Comparison of ENCODE assay signal across 17 cellular contexts in the genomic region with DNA sequence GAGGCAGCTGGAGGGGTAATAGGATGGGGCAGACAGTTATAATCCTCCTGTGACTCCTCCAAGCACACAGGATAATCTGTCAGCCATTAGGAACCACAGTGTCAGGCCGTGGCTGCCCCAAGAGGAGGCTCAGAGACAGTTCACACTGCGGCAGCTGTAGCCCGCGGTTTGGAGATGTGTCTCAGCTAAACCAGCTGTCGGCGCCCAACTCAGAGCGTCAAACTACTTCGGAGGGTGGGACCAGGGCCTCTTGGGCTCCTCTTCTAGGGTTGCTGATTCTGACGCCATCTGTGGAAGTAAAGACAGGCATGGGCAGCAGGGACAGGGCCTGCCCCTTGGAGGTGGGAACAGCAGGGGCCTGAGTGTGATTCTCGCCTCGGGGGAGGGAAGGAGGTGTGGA.
DNase-seq lines count a peak whose midpoint lies in the region; ATAC-seq and TF ChIP-seq lines count a peak whose summit lies in the region.
"Had no signal": no experiment of that assay in that cellular context is flagged by ENCODE, and none has a peak within 500 bp of the region (broad histone marks: within the 10 kb centered on the region; RNA-seq: fewer than 3 reads in every experiment).

No MANE protein-coding gene starts in this region.

- H3K36me3 Mint-ChIP-seq in GM23338 (ENCODE audit: low read depth) (no peaks in the 10 kb centered on the region), CD14-positive monocyte (no peaks in the 10 kb centered on the region)

- peaks cover 3% of the 10 kb centered on the region; the same call in 1 of the 2 replicates for H3K9me2 ChIP-seq in GM23338 (ENCODE audit: insufficient read depth)
- H3K9me2 ChIP-seq: SK-N-SH had no signal

- peak; percentile 74 for ATAC-seq in GM23338
- no peak for ATAC-seq in GM18909 (IDR thresholded peaks at IDR 0.05; ENCODE audit: poor library complexity, unreplicated experiment)

- TF ChIP-seq CTCF in GM23338 (conservative IDR thresholded peaks at IDR 0.05; ENCODE audit: low read depth in 2 of 2) = no peak
- TF ChIP-seq CTCF in cardiac fibroblast (IDR thresholded peaks at IDR 0.05; ENCODE audit: low read depth, low read length) = no peak
- no peak for TF ChIP-seq CTCF in GM10248 (IDR thresholded peaks at IDR 0.05; ENCODE audit: control extremely low read depth, extremely low read depth, low read depth, missing control alignments)
- TF ChIP-seq CTCF in CD14-positive monocyte (IDR thresholded peaks at IDR 0.05) = no peak

- H3F3A ChIP-seq in GM23338 (replicated peaks; ENCODE audit: low read depth) = no peaks in the 10 kb centered on the region

- H4K20me1 ChIP-seq in GM23338 (replicated peaks; ENCODE audit: insufficient read depth) = no peaks in the 10 kb centered on the region

- H3K23ac ChIP-seq in mesendoderm (ENCODE audit: low read length) = no peak overlapping the region

- H3K4me2 ChIP-seq in GM23338 (no peak overlapping the region), mesendoderm (ENCODE audit: low read length) (no peak overlapping the region)
- H3K4me2 ChIP-seq: SK-N-SH had no signal

- H3K27ac ChIP-seq in GM23338 (ENCODE audit: low read depth) = no peak overlapping the region
- no peak overlapping the region for H3K27ac ChIP-seq in mesendoderm (ENCODE audit: low read depth, low read length)
- H3K27ac ChIP-seq: adrenal gland, parathyroid adenoma, vagina had no signal

- H2BK120ac ChIP-seq in mesendoderm (ENCODE audit: low read depth, low read length) = no peak overlapping the region

- no peak overlapping the region for H3K18ac ChIP-seq in mesendoderm (ENCODE audit: low read length)

- peaks cover 12% of the 10 kb centered on the region for H3K4me1 Mint-ChIP-seq in GM23338
- H3K4me1 Mint-ChIP-seq in CD14-positive monocyte = no peaks in the 10 kb centered on the region

- no peak overlapping the region for H3K4ac ChIP-seq in mesendoderm (ENCODE audit: low read depth, low read length)

- H3K27me3 ChIP-seq in GM23338 (ENCODE audit: insufficient read depth) = no peaks in the 10 kb centered on the region
- H3K27me3 ChIP-seq in mesendoderm (ENCODE audit: insufficient read depth, low read length, poor library complexity) = no peaks in the 10 kb centered on the region
- H3K27me3 ChIP-seq: adrenal gland, vagina had no signal

- intact Hi-C loops in CD14-positive monocyte (cut with micrococcal nuclease) = no loop called here

- 0 out of 2 replicates have a peak, but pooled peaks cover 1% of the 10 kb centered on the region for H3K4me1 ChIP-seq in GM23338 (ENCODE audit: insufficient read depth)
- peaks cover 2% of the 10 kb centered on the region for H3K4me1 ChIP-seq in mesendoderm (ENCODE audit: control insufficient read depth, low read depth, low read length)
- H3K4me1 ChIP-seq: adrenal gland, parathyroid adenoma, vagina had no signal

- H3K27me3 Mint-ChIP-seq in GM23338 (ENCODE audit: insufficient read depth, low read depth, poor library complexity) (peaks cover 18% of the 10 kb centered on the region), CD14-positive monocyte (ENCODE audit: low read depth in 3 of 3) (peaks cover 1 to 2% (median 2%) of the 10 kb centered on the region in 3 donors)

- no peak overlapping the region for H2BK15ac ChIP-seq in mesendoderm (replicated peaks; ENCODE audit: low read depth)

- H3K27ac Mint-ChIP-seq in GM23338 (no peak overlapping the region), CD14-positive monocyte (no peak overlapping the region)
- H3K27ac Mint-ChIP-seq: activated T-helper 1 cell treated with anti-CD3 and anti-CD28 coated beads, Interleukin-12 subunit alpha, Interleukin-12 subunit beta, Interleukin-2, Interleukin-4 antibody, amounts not matched to agents 30 ng/mL and 10 ng/mL and 1 ng/mL, durations not matched to agents 14 hours and 24 hours and 36 hours had no signal

- no peak overlapping the region for H4K8ac ChIP-seq in mesendoderm (ENCODE audit: low read depth, low read length)

- no peaks in the 10 kb centered on the region for H3K79me1 ChIP-seq in mesendoderm (ENCODE audit: low read length)

- no peak overlapping the region for H3K4me3 ChIP-seq in GM23338
- no peak overlapping the region for H3K4me3 ChIP-seq in cardiac fibroblast (replicated peaks in 1 of 2; ENCODE audit: low read depth in 2 of 2, low read length in 2 of 2)
- H3K4me3 ChIP-seq in mesendoderm (ENCODE audit: low read length) = no peak overlapping the region
- H3K4me3 ChIP-seq: adrenal gland, vagina had no signal

- WGBS in mesendoderm (ENCODE audit: extremely low coverage, insufficient coverage, low lambda C conversion rate) = no CpG with 5 or more reads among the region's 11 CpGs

- CTCF ChIA-PET in GM10248 (lab: Yijun Ruan, JAX) = no interaction called here

- H3K36me3 ChIP-seq in GM23338 (ENCODE audit: insufficient read depth) (no peaks in the 10 kb centered on the region), mesendoderm (ENCODE audit: control insufficient read depth, insufficient read depth, low read length) (no peaks in the 10 kb centered on the region)
- H3K36me3 ChIP-seq: adrenal gland, vagina had no signal

- H3K9me3 Mint-ChIP-seq in GM23338 (peaks cover 2% of the 10 kb centered on the region; the same call in 1 of the 3 replicates), CD14-positive monocyte (no peaks in the 10 kb centered on the region)
- H3K9me3 Mint-ChIP-seq: activated T-helper 1 cell treated with anti-CD3 and anti-CD28 coated beads, Interleukin-12 subunit alpha, Interleukin-12 subunit beta, Interleukin-2, Interleukin-4 antibody, amounts not matched to agents 30 ng/mL and 10 ng/mL and 1 ng/mL, durations not matched to agents 14 hours and 24 hours and 36 hours had no signal

- H3K4me3 Mint-ChIP-seq in GM23338 = no peak overlapping the region
- H3K4me3 Mint-ChIP-seq in CD14-positive monocyte = no peak overlapping the region
- H3K4me3 Mint-ChIP-seq: activated T-helper 1 cell treated with anti-CD3 and anti-CD28 coated beads, Interleukin-12 subunit alpha, Interleukin-12 subunit beta, Interleukin-2, Interleukin-4 antibody, amounts not matched to agents 30 ng/mL and 10 ng/mL and 1 ng/mL, durations not matched to agents 14 hours and 24 hours and 36 hours had no signal

- no peak overlapping the region for H3K56ac ChIP-seq in mesendoderm (ENCODE audit: low read length)

- no peak overlapping the region for H2BK5ac ChIP-seq in mesendoderm (ENCODE audit: low read length)

- no peak overlapping the region for H4K5ac ChIP-seq in mesendoderm (ENCODE audit: low read length)

- no peaks in the 10 kb centered on the region for H3K79me2 ChIP-seq in GM23338 (replicated peaks; ENCODE audit: insufficient read depth)
- H3K79me2 ChIP-seq in mesendoderm (ENCODE audit: control insufficient read depth, insufficient read depth, low read length) = no peaks in the 10 kb centered on the region
- H3K79me2 ChIP-seq: parathyroid adenoma had no signal

- peak overlapping the region; percentile 74; the same call in 1 of the 2 replicates for H2AFZ ChIP-seq in GM23338
- H2AFZ ChIP-seq: parathyroid adenoma had no signal

- POLR2A ChIA-PET in GM10248 (lab: Yijun Ruan, JAX) = no interaction called here

- no peak overlapping the region for H2AK5ac ChIP-seq in mesendoderm (ENCODE audit: low read length)

- no peak overlapping the region for H3K9ac ChIP-seq in mesendoderm (ENCODE audit: low read length)
- H3K9ac ChIP-seq: parathyroid adenoma, SK-N-SH had no signal

- peak; percentile 72 for DNase-seq in AG08395 (ENCODE audit: low spot score)
- DNase-seq in GM23338 (ENCODE audit: low spot score) = peak; percentile 33
- DNase-seq in cardiac fibroblast (ENCODE audit: low read depth in 2 of 2) = peak; percentile 26 to 49
- DNase-seq in mesendoderm = peak; percentile 60
- no peak for DNase-seq in GM10248 (ENCODE audit: extremely low spot score)
- DNase-seq in activated CD4-positive, alpha-beta T cell treated with anti-CD3 and anti-CD28 coated beads for 48 hours = no peak
- DNase-seq in CD14-positive monocyte (ENCODE audit: low spot score) = no peak
- DNase-seq: adrenal gland, COR-L47, kidney glomerular epithelial cell, NCI-H1417 treated with DMSO at 0.1 percent for 48 hours, NCI-H345 had no signal

TF ChIP-seq in GM23338, 12 proteins besides CTCF, POLR2A, EP300 and RAD21 (continues in another document):
- TF ChIP-seq, protein P1, sequence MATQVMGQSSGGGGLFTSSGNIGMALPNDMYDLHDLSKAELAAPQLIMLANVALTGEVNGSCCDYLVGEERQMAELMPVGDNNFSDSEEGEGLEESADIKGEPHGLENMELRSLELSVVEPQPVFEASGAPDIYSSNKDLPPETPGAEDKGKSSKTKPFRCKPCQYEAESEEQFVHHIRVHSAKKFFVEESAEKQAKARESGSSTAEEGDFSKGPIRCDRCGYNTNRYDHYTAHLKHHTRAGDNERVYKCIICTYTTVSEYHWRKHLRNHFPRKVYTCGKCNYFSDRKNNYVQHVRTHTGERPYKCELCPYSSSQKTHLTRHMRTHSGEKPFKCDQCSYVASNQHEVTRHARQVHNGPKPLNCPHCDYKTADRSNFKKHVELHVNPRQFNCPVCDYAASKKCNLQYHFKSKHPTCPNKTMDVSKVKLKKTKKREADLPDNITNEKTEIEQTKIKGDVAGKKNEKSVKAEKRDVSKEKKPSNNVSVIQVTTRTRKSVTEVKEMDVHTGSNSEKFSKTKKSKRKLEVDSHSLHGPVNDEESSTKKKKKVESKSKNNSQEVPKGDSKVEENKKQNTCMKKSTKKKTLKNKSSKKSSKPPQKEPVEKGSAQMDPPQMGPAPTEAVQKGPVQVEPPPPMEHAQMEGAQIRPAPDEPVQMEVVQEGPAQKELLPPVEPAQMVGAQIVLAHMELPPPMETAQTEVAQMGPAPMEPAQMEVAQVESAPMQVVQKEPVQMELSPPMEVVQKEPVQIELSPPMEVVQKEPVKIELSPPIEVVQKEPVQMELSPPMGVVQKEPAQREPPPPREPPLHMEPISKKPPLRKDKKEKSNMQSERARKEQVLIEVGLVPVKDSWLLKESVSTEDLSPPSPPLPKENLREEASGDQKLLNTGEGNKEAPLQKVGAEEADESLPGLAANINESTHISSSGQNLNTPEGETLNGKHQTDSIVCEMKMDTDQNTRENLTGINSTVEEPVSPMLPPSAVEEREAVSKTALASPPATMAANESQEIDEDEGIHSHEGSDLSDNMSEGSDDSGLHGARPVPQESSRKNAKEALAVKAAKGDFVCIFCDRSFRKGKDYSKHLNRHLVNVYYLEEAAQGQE (IDR thresholded peaks at IDR 0.05; ENCODE audit: unreplicated experiment) = no peak
- no peak for TF ChIP-seq ZNF114 (CRISPR knock-in tag; IDR thresholded peaks at IDR 0.05)
- no peak for TF ChIP-seq JUNB (IDR thresholded peaks at IDR 0.05; ENCODE audit: unreplicated experiment)
- TF ChIP-seq POLR2AphosphoS5 (IDR thresholded peaks at IDR 0.05; ENCODE audit: low read depth) = no peak

Comparison
In these comparisons a context has a peak if more than half of its experiments do, and no peak if none do; other contexts are left out.
1. DNase-seq: peak in AG08395 (single experiment), GM23338 (single experiment), cardiac fibroblast (2 of 2) and mesendoderm (single experiment); none in GM10248 (single experiment), activated CD4-positive, alpha-beta T cell treated with anti-CD3 and anti-CD28 coated beads for 48 hours (single experiment) and CD14-positive monocyte (single experiment).